ENCODE assay signal across 7 cellular contexts in genomic region chr7:44914992-44915607, GRCh38. TPM values are rescaled to one million over a fixed set of nuclear protein-coding genes. Genes with fewer than 3 reads are reported as not detected.
DNase-seq lines count a peak whose midpoint lies in the region; ATAC-seq lines count a peak whose summit lies in the region.

No MANE protein-coding gene starts in this region.

- DNase-seq in activated CD4-positive, alpha-beta T cell treated with anti-CD3 and anti-CD28 coated beads, Interleukin-2, amount 10 ng/mL, durations not matched to agents 24 days and 14 days = peak; percentile 95
- DNase-seq in foreskin melanocyte (peak; percentile 81), hepatic stellate cell (ENCODE audit: low spot score) (no peak), ACHN (no peak)
- DNase-seq in stimulated activated naive CD4-positive, alpha-beta T cell treated with Interleukin-2 at 50 U/mL for 16 hours (lab: John Stamatoyannopoulos, UW) = peak; percentile 74

- intact Hi-C loops in activated CD4-positive, alpha-beta T cell treated with anti-CD3 and anti-CD28 coated beads, Interleukin-2, amount 10 ng/mL, durations not matched to agents 24 days and 14 days (cut with micrococcal nuclease) = loop anchor here (1.0 to 2.0 kb wide), 5 partner anchors 24 to 66 kb away; partner anchors contain the start of genes H2AZ2, MYO1G and PURB

- peak overlapping the region; percentile 45 for H3K4me3 Mint-ChIP-seq in activated CD4-positive, alpha-beta T cell treated with anti-CD3 and anti-CD28 coated beads, Interleukin-2, amount 10 ng/mL, durations not matched to agents 24 days and 14 days

- H3K27ac Mint-ChIP-seq in activated CD4-positive, alpha-beta T cell treated with anti-CD3 and anti-CD28 coated beads, Interleukin-2, amount 10 ng/mL, durations not matched to agents 24 days and 14 days = peak overlapping the region; percentile 85

- no peaks in the 10 kb centered on the region for H3K36me3 Mint-ChIP-seq in activated CD4-positive, alpha-beta T cell treated with anti-CD3 and anti-CD28 coated beads, Interleukin-2, amount 10 ng/mL, durations not matched to agents 24 days and 14 days (ENCODE audit: low read depth)

- peaks cover 16% of the 10 kb centered on the region for H3K4me1 Mint-ChIP-seq in activated CD4-positive, alpha-beta T cell treated with anti-CD3 and anti-CD28 coated beads, Interleukin-2, amount 10 ng/mL, durations not matched to agents 24 days and 14 days

- in situ Hi-C loops in ACHN (cut with HindIII; ENCODE audit: low pct_ligation_motif_present, low pct_unique_long_range_greater_than_20kb, low sequenced_read_pairs) = no loop called here

- no peaks in the 10 kb centered on the region for H3K9me3 Mint-ChIP-seq in activated CD4-positive, alpha-beta T cell treated with anti-CD3 and anti-CD28 coated beads, Interleukin-2, amount 10 ng/mL, durations not matched to agents 24 days and 14 days

- ATAC-seq in HG02884 (IDR thresholded peaks at IDR 0.05; ENCODE audit: unreplicated experiment) = peak; percentile 83
- ATAC-seq in GM21737 (IDR thresholded peaks at IDR 0.05; ENCODE audit: unreplicated experiment) = no peak

- no peaks in the 10 kb centered on the region for H3K27me3 Mint-ChIP-seq in activated CD4-positive, alpha-beta T cell treated with anti-CD3 and anti-CD28 coated beads, Interleukin-2, amount 10 ng/mL, durations not matched to agents 24 days and 14 days

RNA-seq across cellular contexts. Expression of gene PURB, which starts 29.8 kb away (rescaled TPM):
- total RNA-seq in activated CD4-positive, alpha-beta T cell treated with anti-CD3 and anti-CD28 coated beads, Interleukin-2, amount 10 ng/mL, durations not matched to agents 24 days and 14 days = 41.4 and 41.5 TPM in 2 replicates

Comparison
In these comparisons a context has a peak if more than half of its experiments do, and no peak if none do; other contexts are left out.
1. DNase-seq: peak in activated CD4-positive, alpha-beta T cell treated with anti-CD3 and anti-CD28 coated beads, Interleukin-2, amount 10 ng/mL, durations not matched to agents 24 days and 14 days (single experiment), foreskin melanocyte (single experiment) and stimulated activated naive CD4-positive, alpha-beta T cell treated with Interleukin-2 at 50 U/mL for 16 hours (single experiment); none in hepatic stellate cell (single experiment) and ACHN (single experiment).